1 cellular context compared by ENCODE assay signal in the genomic region with DNA sequence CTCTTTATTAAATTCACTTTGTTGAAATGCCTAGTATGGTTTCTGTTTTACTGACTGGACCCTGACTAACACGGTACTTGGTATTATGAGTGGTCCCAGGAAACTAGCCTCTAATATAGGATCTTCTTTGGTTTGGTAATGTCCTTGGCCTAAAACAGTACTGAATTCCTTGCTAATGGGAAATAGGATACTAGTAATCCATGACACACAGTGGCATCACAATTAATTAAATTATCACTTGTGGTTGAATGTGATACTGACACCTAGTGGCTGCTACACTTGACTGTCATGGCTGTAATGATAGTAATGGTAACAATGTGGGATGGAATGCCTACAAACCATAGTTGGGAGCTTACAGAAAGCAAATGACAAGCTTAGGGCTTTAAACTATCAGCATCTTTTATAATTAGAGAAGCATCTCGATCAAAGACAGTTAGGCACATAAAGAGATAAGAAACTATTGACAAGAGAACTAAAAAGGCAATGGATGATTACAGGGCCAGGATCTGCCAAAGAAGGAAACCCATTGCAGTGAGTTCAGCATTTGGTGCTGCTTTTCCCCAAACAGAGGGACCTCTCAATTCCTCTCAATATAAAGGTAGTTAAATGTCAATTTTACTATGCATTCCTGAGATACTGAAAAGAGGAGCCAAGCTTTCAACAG.
TF ChIP-seq lines count a peak whose summit lies in the region.

No MANE protein-coding gene starts in this region.

TF ChIP-seq in H1, 55 proteins besides CTCF, POLR2A, EP300 and RAD21:
- TF ChIP-seq EZH2 (IDR thresholded peaks at IDR 0.05; ENCODE audit: low read depth, low read length, severe bottlenecking) (no peak), TEAD4 (IDR thresholded peaks at IDR 0.05; ENCODE audit: low read depth, low read length) (no peak), RBBP5 (IDR thresholded peaks at IDR 0.05; ENCODE audit: borderline replicate concordance, low read depth, low read length) (no peak), YY1 (IDR thresholded peaks at IDR 0.05; ENCODE audit: low read depth, low read length) (peak; percentile 73; the same call in 1 of the 2 replicates), RFX5 (IDR thresholded peaks at IDR 0.05; ENCODE audit: borderline replicate concordance, low read depth, low read length) (no peak), E2F6 (IDR thresholded peaks at IDR 0.05) (no peak), SIN3A (conservative IDR thresholded peaks at IDR 0.05 in 1 of 2, IDR thresholded peaks at IDR 0.05 in 1 of 2; ENCODE audit: low read depth in 1 of 2, low read length in 2 of 2) (0 out of 4 replicates have a peak, but pooled peaks of 1 of the 2 experiments have one; percentile 14)
- TF ChIP-seq, protein P1, sequence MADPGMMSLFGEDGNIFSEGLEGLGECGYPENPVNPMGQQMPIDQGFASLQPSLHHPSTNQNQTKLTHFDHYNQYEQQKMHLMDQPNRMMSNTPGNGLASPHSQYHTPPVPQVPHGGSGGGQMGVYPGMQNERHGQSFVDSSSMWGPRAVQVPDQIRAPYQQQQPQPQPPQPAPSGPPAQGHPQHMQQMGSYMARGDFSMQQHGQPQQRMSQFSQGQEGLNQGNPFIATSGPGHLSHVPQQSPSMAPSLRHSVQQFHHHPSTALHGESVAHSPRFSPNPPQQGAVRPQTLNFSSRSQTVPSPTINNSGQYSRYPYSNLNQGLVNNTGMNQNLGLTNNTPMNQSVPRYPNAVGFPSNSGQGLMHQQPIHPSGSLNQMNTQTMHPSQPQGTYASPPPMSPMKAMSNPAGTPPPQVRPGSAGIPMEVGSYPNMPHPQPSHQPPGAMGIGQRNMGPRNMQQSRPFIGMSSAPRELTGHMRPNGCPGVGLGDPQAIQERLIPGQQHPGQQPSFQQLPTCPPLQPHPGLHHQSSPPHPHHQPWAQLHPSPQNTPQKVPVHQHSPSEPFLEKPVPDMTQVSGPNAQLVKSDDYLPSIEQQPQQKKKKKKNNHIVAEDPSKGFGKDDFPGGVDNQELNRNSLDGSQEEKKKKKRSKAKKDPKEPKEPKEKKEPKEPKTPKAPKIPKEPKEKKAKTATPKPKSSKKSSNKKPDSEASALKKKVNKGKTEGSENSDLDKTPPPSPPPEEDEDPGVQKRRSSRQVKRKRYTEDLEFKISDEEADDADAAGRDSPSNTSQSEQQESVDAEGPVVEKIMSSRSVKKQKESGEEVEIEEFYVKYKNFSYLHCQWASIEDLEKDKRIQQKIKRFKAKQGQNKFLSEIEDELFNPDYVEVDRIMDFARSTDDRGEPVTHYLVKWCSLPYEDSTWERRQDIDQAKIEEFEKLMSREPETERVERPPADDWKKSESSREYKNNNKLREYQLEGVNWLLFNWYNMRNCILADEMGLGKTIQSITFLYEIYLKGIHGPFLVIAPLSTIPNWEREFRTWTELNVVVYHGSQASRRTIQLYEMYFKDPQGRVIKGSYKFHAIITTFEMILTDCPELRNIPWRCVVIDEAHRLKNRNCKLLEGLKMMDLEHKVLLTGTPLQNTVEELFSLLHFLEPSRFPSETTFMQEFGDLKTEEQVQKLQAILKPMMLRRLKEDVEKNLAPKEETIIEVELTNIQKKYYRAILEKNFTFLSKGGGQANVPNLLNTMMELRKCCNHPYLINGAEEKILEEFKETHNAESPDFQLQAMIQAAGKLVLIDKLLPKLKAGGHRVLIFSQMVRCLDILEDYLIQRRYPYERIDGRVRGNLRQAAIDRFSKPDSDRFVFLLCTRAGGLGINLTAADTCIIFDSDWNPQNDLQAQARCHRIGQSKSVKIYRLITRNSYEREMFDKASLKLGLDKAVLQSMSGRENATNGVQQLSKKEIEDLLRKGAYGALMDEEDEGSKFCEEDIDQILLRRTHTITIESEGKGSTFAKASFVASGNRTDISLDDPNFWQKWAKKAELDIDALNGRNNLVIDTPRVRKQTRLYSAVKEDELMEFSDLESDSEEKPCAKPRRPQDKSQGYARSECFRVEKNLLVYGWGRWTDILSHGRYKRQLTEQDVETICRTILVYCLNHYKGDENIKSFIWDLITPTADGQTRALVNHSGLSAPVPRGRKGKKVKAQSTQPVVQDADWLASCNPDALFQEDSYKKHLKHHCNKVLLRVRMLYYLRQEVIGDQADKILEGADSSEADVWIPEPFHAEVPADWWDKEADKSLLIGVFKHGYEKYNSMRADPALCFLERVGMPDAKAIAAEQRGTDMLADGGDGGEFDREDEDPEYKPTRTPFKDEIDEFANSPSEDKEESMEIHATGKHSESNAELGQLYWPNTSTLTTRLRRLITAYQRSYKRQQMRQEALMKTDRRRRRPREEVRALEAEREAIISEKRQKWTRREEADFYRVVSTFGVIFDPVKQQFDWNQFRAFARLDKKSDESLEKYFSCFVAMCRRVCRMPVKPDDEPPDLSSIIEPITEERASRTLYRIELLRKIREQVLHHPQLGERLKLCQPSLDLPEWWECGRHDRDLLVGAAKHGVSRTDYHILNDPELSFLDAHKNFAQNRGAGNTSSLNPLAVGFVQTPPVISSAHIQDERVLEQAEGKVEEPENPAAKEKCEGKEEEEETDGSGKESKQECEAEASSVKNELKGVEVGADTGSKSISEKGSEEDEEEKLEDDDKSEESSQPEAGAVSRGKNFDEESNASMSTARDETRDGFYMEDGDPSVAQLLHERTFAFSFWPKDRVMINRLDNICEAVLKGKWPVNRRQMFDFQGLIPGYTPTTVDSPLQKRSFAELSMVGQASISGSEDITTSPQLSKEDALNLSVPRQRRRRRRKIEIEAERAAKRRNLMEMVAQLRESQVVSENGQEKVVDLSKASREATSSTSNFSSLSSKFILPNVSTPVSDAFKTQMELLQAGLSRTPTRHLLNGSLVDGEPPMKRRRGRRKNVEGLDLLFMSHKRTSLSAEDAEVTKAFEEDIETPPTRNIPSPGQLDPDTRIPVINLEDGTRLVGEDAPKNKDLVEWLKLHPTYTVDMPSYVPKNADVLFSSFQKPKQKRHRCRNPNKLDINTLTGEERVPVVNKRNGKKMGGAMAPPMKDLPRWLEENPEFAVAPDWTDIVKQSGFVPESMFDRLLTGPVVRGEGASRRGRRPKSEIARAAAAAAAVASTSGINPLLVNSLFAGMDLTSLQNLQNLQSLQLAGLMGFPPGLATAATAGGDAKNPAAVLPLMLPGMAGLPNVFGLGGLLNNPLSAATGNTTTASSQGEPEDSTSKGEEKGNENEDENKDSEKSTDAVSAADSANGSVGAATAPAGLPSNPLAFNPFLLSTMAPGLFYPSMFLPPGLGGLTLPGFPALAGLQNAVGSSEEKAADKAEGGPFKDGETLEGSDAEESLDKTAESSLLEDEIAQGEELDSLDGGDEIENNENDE (IDR thresholded peaks at IDR 0.05; ENCODE audit: insufficient replicate concordance, low read length): no peak
